ENCODE assay signal across 25 cellular contexts in genomic region chr1:150796374-150796773, GRCh38.
"Had no signal": no experiment of that assay in that cellular context is flagged by ENCODE, and none has a peak within 500 bp of the region (broad histone marks: within the 10 kb centered on the region; RNA-seq: fewer than 3 reads in every experiment).

No MANE protein-coding gene starts in this region.

- H3K4me1 Mint-ChIP-seq: immature natural killer cell; nephron; stimulated activated naive CD8-positive, alpha-beta T cell treated with anti-CD3 and anti-CD28 coated beads, Interleukin-15, amount 100 ng/mL, for 72 hours had no signal

- H3K4me3 Mint-ChIP-seq: immature natural killer cell; naive thymus-derived CD8-positive, alpha-beta T cell; nephron; neural crest cell; stimulated activated naive CD8-positive, alpha-beta T cell treated with anti-CD3 and anti-CD28 coated beads, Interleukin-15, amount 100 ng/mL, for 72 hours; type B pancreatic cell had no signal

- H3K79me2 ChIP-seq: parathyroid adenoma had no signal

- H3K4me1 ChIP-seq: parathyroid adenoma, right atrium auricular region, right lobe of liver, uterus had no signal

- H2AFZ ChIP-seq: parathyroid adenoma had no signal

- H3K27ac ChIP-seq: left lung, lower lobe of right lung, parathyroid adenoma, right atrium auricular region, right lobe of liver, tibial nerve, uterus had no signal

- DNase-seq: hypothalamus; immature natural killer cell; kidney; left colon; left lung; lower lobe of right lung; mammary epithelial cell; mesenchymal stem cell; naive thymus-derived CD8-positive, alpha-beta T cell; occipital lobe; right lobe of liver; stimulated activated CD4-positive, alpha-beta T cell treated with anti-CD3 and anti-CD28 coated beads, Interleukin-2, amount 100 ng/mL, for 24 hours; stimulated activated CD4-positive, alpha-beta T cell treated with anti-CD3 and anti-CD28 coated beads, Interleukin-4, amount 100 ng/mL, for 1 hour; stimulated activated naive CD4-positive, alpha-beta T cell treated with Interleukin-2 at 50 U/mL for 16 hours; stimulated activated naive CD8-positive, alpha-beta T cell treated with anti-CD3 and anti-CD28 coated beads, Interleukin-15, amount 100 ng/mL, for 72 hours; substantia nigra; uterus had no signal

- H3K9ac ChIP-seq: parathyroid adenoma had no signal

- H3K4me2 ChIP-seq: smooth muscle cell had no signal

- H3K27me3 Mint-ChIP-seq: naive thymus-derived CD8-positive, alpha-beta T cell; progenitor cell of endocrine pancreas; stimulated activated naive CD8-positive, alpha-beta T cell treated with anti-CD3 and anti-CD28 coated beads, Interleukin-15, amount 100 ng/mL, for 72 hours; type B pancreatic cell had no signal

- H3K36me3 ChIP-seq: uterus had no signal

- H3K27ac Mint-ChIP-seq: immature natural killer cell, nephron, progenitor cell of endocrine pancreas, type B pancreatic cell had no signal

- H3K4me3 ChIP-seq: left lung, lower lobe of right lung, right atrium auricular region, right lobe of liver, smooth muscle cell, tibial nerve, uterus had no signal

- H3K9me3 Mint-ChIP-seq: immature natural killer cell; naive thymus-derived CD8-positive, alpha-beta T cell; nephron; neural crest cell; stimulated activated naive CD8-positive, alpha-beta T cell treated with anti-CD3 and anti-CD28 coated beads, Interleukin-15, amount 100 ng/mL, for 72 hours; type B pancreatic cell had no signal

- H3K27me3 ChIP-seq: left lung, right atrium auricular region, right lobe of liver, tibial nerve, uterus had no signal

- ATAC-seq: left colon; left lung; lower lobe of right lung; naive thymus-derived CD8-positive, alpha-beta T cell; right lobe of liver; stimulated activated naive CD8-positive, alpha-beta T cell treated with anti-CD3 and anti-CD28 coated beads, Interleukin-15, amount 100 ng/mL, for 72 hours had no signal

- H3K9me3 ChIP-seq: left lung, lower lobe of right lung, right atrium auricular region, right lobe of liver, tibial nerve, uterus had no signal
